In the genomic region with DNA sequence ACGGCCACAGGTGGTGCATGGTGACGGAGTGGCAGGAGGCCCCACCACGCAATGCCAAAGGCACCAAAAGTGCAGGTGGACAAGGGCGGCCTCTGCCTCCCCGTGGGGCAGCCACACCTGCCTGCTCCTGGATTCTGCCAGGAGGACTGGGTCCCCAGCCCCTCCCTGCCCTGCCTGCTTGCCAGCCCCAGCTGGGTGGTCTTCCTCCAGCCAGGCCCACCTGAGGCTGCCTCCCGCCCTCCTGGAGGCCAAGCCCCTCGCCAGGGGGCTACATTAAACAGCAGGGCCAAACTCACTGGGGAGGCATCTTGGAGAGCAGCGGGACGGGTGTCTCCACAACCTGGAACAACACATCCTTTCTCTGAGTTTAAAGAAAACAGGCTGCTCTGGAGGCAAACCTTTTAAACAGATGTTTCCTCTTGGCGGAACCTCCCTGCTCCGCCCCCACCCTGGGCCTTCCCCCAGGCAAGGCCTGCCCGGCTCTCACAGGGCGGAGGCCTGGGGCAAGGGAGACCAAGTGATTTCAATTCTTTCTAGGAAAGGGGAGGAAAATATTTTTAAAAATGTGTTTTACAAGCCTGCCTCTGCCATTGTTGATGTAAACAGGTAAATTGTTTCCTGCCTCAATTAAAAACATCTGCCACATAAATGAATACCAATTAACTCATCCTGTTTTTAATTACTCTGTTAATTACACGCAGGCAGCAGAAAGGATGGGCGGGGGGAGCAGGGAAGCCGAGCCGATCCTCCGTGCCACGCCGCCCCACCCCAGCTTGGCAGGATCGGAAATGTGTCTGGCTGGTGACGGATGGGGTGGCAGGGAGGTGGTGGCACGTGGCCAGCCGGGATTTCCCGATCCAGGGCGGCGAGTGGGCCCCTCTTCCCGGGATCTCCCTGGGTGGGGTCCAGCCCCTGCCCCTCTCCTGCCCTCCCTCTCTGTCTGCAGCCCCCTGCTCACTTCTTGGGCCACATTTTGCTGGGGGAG, we compare ENCODE assay signal across 8 cellular contexts. TPM values are rescaled to one million over a fixed set of nuclear protein-coding genes. Genes with fewer than 3 reads are reported as not detected.
DNase-seq lines count a peak whose midpoint lies in the region; ATAC-seq lines count a peak whose summit lies in the region.

No MANE protein-coding gene starts in this region.

- no peaks in the 10 kb centered on the region for H3K36me3 Mint-ChIP-seq in effector memory CD8-positive, alpha-beta T cell (ENCODE audit: insufficient read depth)

- no peaks in the 10 kb centered on the region for H3K9me3 Mint-ChIP-seq in effector memory CD8-positive, alpha-beta T cell

- peaks cover 6 to 28% of the 10 kb centered on the region in 2 donors for H3K27me3 Mint-ChIP-seq in effector memory CD8-positive, alpha-beta T cell

- no peaks in the 10 kb centered on the region for H3K27me3 ChIP-seq in esophagus (ENCODE audit: control insufficient read depth in 1 of 2, insufficient read depth in 2 of 2, low read length in 2 of 2)

- peaks cover 8 to 33% of the 10 kb centered on the region in 2 donors for H3K4me1 ChIP-seq in esophagus (ENCODE audit: control insufficient read depth in 2 of 2, insufficient read depth in 2 of 2, low read length in 1 of 2)

- DNase-seq in GDM1 (lab: John Stamatoyannopoulos, UW) (peak; percentile 30), NCI-H2171 (lab: John Stamatoyannopoulos, UW) (peak; percentile 76), pulmonary artery endothelial cell (ENCODE audit: low read depth, low spot score) (peak; percentile 70), cerebellar nuclear complex (lab: John Stamatoyannopoulos, UW) (no peak), SKM-1 treated with dmso at 0.1 percent for 144 hours (lab: John Stamatoyannopoulos, UW; ENCODE audit: unreplicated experiment) (no peak)
- DNase-seq in effector memory CD8-positive, alpha-beta T cell: no peak

- no peak overlapping the region for H3K4me3 Mint-ChIP-seq in effector memory CD8-positive, alpha-beta T cell

- H3K27ac ChIP-seq in esophagus (ENCODE audit: low read depth in 2 of 2, low read length in 1 of 2): peak overlapping the region; percentile 44 to 69

- H3K4me1 Mint-ChIP-seq in effector memory CD8-positive, alpha-beta T cell (ENCODE audit: low read depth in 2 of 2): no peaks in the 10 kb centered on the region

- WGBS in esophagus, 2 donors: 13 to 15% methylated on average over 28 of the region's 28 CpGs

- H3K27ac Mint-ChIP-seq in effector memory CD8-positive, alpha-beta T cell: no peak overlapping the region

- H3K4me3 ChIP-seq in esophagus (ENCODE audit: low read depth in 1 of 2, low read length in 2 of 2): no peak overlapping the region

- H3K36me3 ChIP-seq in esophagus (ENCODE audit: control insufficient read depth in 2 of 2, insufficient read depth in 2 of 2, low read length in 1 of 2): no peaks in the 10 kb centered on the region

- peaks cover 0 to 9% of the 10 kb centered on the region in 2 donors for H3K9me3 ChIP-seq in esophagus (ENCODE audit: control insufficient read depth in 2 of 2, insufficient read depth in 1 of 2, low read depth in 1 of 2, low read length in 1 of 2)

- no peak for ATAC-seq in GM21390 (IDR thresholded peaks at IDR 0.05; ENCODE audit: unreplicated experiment)
- ATAC-seq in effector memory CD8-positive, alpha-beta T cell (replicated peaks): no peak

RNA-seq across cellular contexts. Expression of a gene that starts 54.5 kb away (rescaled TPM):
- polyA plus RNA-seq in esophagus: under 1 TPM; 0.04 to 0.14 TPM
- total RNA-seq in pulmonary artery endothelial cell: not detected in 2 replicates

RNA-seq across cellular contexts. Expression of a gene that starts 56.1 kb away (rescaled TPM):
- 1 to 10 TPM in 1 of 2 donors, under 1 TPM in 1; 0.93 to 1.4 TPM for polyA plus RNA-seq in esophagus
- not detected in 2 replicates for total RNA-seq in pulmonary artery endothelial cell

Comparison
In these comparisons a context has a peak if more than half of its experiments do, and no peak if none do; other contexts are left out.
1. DNase-seq: peak in GDM1 (single experiment), NCI-H2171 (single experiment) and pulmonary artery endothelial cell (single experiment); none in effector memory CD8-positive, alpha-beta T cell (0 of 3), cerebellar nuclear complex (0 of 2) and SKM-1 treated with dmso at 0.1 percent for 144 hours (single experiment).